Comparison of ENCODE assay signal across 24 cellular contexts in the genomic region with DNA sequence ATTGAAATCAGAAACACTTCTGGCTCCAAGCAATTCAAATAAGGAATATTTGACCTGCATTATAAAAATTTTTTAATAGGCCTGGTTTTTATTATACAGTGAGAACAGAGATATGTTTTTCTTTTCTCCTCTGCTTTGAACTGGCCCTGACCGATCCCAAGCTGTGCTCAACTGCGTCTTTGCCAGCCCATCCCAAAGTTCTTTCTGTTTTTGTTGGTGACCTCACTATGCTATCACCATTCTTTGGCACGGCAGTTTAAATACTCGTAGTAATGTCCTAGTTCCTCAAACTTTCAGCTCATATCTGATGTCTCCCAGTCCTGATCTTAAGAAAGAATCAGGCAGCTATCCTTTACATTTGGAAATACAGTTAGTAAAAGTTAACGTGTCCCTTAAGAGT. TPM values are rescaled to one million over a fixed set of nuclear protein-coding genes. Genes with fewer than 3 reads are reported as not detected.
"Had no signal": no experiment of that assay in that cellular context is flagged by ENCODE, and none has a peak within 500 bp of the region (broad histone marks: within the 10 kb centered on the region; RNA-seq: fewer than 3 reads in every experiment).

No MANE protein-coding gene starts in this region.

- H3K4me3 ChIP-seq: body of pancreas, cardiac muscle cell had no signal

- ATAC-seq: activated T-cell treated with anti-CD3 and anti-CD28 coated beads, Interleukin-2, amount 50 U/mL, for 4 hours; body of pancreas; T-helper 17 cell had no signal

- DNase-seq: activated B cell treated with CpG ODN at 0.5 μM for 24 hours; activated CD4-positive, alpha-beta memory T cell treated with anti-CD3 and anti-CD28 coated beads for 36 hours; activated CD4-positive, alpha-beta T cell treated with anti-CD3 and anti-CD28 coated beads for 1 hour; activated CD4-positive, alpha-beta T cell treated with anti-CD3 and anti-CD28 coated beads, Interleukin-2, amount 10 ng/mL, durations not matched to agents 7 days and 5 days; activated CD8-positive, alpha-beta memory T cell treated with anti-CD3 and anti-CD28 coated beads for 24 hours; activated gamma-delta T cell; activated naive CD4-positive, alpha-beta T cell treated with anti-CD3 and anti-CD28 coated beads for 36 hours; activated T-cell treated with anti-CD3 and anti-CD28 coated beads, Interleukin-2, amount 50 U/mL, for 4 hours; body of pancreas; Kasumi-1; KBM-7; NCI-H1092; NCI-H1417; NCI-H1930; NCI-H2171 treated with DMSO at 0.1 percent for 48 hours; NCI-H345; NCI-H510A treated with DMSO at 0.1 percent for 48 hours; NCI-H69; NK-92 treated with Interleukin-12 subunit alpha and Interleukin-12 subunit beta, amount 100 ng/mL, for 24 hours; SHP77 treated with DMSO at 0.1 percent for 48 hours; T-helper 17 cell; T-helper 9 cell had no signal

- H3K4me1 ChIP-seq: body of pancreas had no signal

- H3K27me3 ChIP-seq: body of pancreas, cardiac muscle cell had no signal

- H3K9me3 ChIP-seq: body of pancreas had no signal

- H3K27ac ChIP-seq: body of pancreas, cardiac muscle cell had no signal

- H3K36me3 ChIP-seq: cardiac muscle cell had no signal

RNA-seq across cellular contexts. Expression of a gene that starts 42.3 kb away (rescaled TPM):
- total RNA-seq: activated CD4-positive, alpha-beta memory T cell treated with anti-CD3 and anti-CD28 coated beads for 36 hours; activated CD4-positive, alpha-beta T cell treated with anti-CD3 and anti-CD28 coated beads, Interleukin-2, amount 10 ng/mL, durations not matched to agents 7 days and 5 days; activated naive CD4-positive, alpha-beta T cell treated with anti-CD3 and anti-CD28 coated beads for 36 hours; body of pancreas; SK-MEL-5; T-helper 17 cell had no signal
